ENCODE assay signal across 32 cellular contexts in genomic region chr3:151109401-151109800, GRCh38. TPM values are rescaled to one million over a fixed set of nuclear protein-coding genes. Genes with fewer than 3 reads are reported as not detected.
"Had no signal": no experiment of that assay in that cellular context is flagged by ENCODE, and none has a peak within 500 bp of the region (broad histone marks: within the 10 kb centered on the region; RNA-seq: fewer than 3 reads in every experiment).

No MANE protein-coding gene starts in this region.

- H3K4me1 ChIP-seq: SJCRH30 had no signal

- H3K9me3 ChIP-seq: MG63, SK-N-SH had no signal

- H3K9me3 Mint-ChIP-seq: activated naive CD4-positive, alpha-beta T cell treated with anti-CD3 and anti-CD28 coated beads, Interleukin-2, amount 50 U/mL, for 72 hours; activated naive CD8-positive, alpha-beta T cell treated with anti-CD3 and anti-CD28 coated beads, Interleukin-2, amount 50 U/mL, for 24 hours; activated T-cell treated with anti-CD3 and anti-CD28 coated beads, Interleukin-2, amount 50 U/mL, for 24 hours; activated T-helper 1 cell treated with anti-CD3 and anti-CD28 coated beads, Interleukin-12 subunit alpha, Interleukin-12 subunit beta, Interleukin-2, Interleukin-4 antibody, amounts not matched to agents 30 ng/mL and 10 ng/mL and 1 ng/mL, durations not matched to agents 14 hours and 24 hours and 36 hours; IgD-negative memory B cell had no signal

- H3K27me3 ChIP-seq: brain microvascular endothelial cell, cardiac muscle cell, SJCRH30 had no signal

- H3K4me3 ChIP-seq: cardiac muscle cell, MG63, SJCRH30 had no signal

- H3K4me3 Mint-ChIP-seq: activated CD8-positive, alpha-beta T cell treated with anti-CD3 and anti-CD28 coated beads, Interleukin-2, amount 10 ng/mL, durations not matched to agents 7 days and 5 days; activated naive CD8-positive, alpha-beta T cell treated with anti-CD3 and anti-CD28 coated beads, Interleukin-2, amount 50 U/mL, for 24 hours; activated T-cell treated with anti-CD3 and anti-CD28 coated beads, Interleukin-2, amount 50 U/mL, for 24 hours; activated T-helper 1 cell treated with anti-CD3 and anti-CD28 coated beads, Interleukin-12 subunit alpha, Interleukin-12 subunit beta, Interleukin-2, Interleukin-4 antibody, amounts not matched to agents 30 ng/mL and 10 ng/mL and 1 ng/mL, durations not matched to agents 14 hours and 24 hours and 36 hours; IgD-negative memory B cell had no signal

- H3K36me3 ChIP-seq: brain microvascular endothelial cell, cardiac muscle cell, MG63, SJCRH30, WERI-Rb-1 had no signal

- H3K36me3 Mint-ChIP-seq: activated naive CD4-positive, alpha-beta T cell treated with anti-CD3 and anti-CD28 coated beads, Interleukin-2, amount 50 U/mL, for 72 hours had no signal

- ATAC-seq: activated CD4-positive, CD25-positive, alpha-beta regulatory T cell treated with anti-CD3 and anti-CD28 coated beads, Interleukin-2, amount 50 U/mL, for 24 hours; activated CD8-positive, alpha-beta T cell treated with anti-CD3 and anti-CD28 coated beads, Interleukin-2, amount 10 ng/mL, durations not matched to agents 7 days and 5 days; activated naive CD4-positive, alpha-beta T cell treated with anti-CD3 and anti-CD28 coated beads, Interleukin-2, amount 50 U/mL, for 72 hours; activated naive CD8-positive, alpha-beta T cell treated with anti-CD3 and anti-CD28 coated beads, Interleukin-2, amount 50 U/mL, for 24 hours; Panc1; Right ventricle myocardium inferior had no signal

- H3K9me2 ChIP-seq: SK-N-SH had no signal

- H3K9ac ChIP-seq: SK-N-SH had no signal

- H3K4me2 ChIP-seq: SK-N-SH had no signal

- H3K27ac Mint-ChIP-seq: activated CD8-positive, alpha-beta T cell treated with anti-CD3 and anti-CD28 coated beads, Interleukin-2, amount 10 ng/mL, durations not matched to agents 7 days and 5 days; activated naive CD4-positive, alpha-beta T cell treated with anti-CD3 and anti-CD28 coated beads, Interleukin-2, amount 50 U/mL, for 72 hours; activated naive CD8-positive, alpha-beta T cell treated with anti-CD3 and anti-CD28 coated beads, Interleukin-2, amount 50 U/mL, for 24 hours; activated T-cell treated with anti-CD3 and anti-CD28 coated beads, Interleukin-2, amount 50 U/mL, for 24 hours; activated T-helper 1 cell treated with anti-CD3 and anti-CD28 coated beads, Interleukin-12 subunit alpha, Interleukin-12 subunit beta, Interleukin-2, Interleukin-4 antibody, amounts not matched to agents 30 ng/mL and 10 ng/mL and 1 ng/mL, durations not matched to agents 14 hours and 24 hours and 36 hours; IgD-negative memory B cell had no signal

- H3K4me1 Mint-ChIP-seq: activated naive CD8-positive, alpha-beta T cell treated with anti-CD3 and anti-CD28 coated beads, Interleukin-2, amount 50 U/mL, for 24 hours; IgD-negative memory B cell had no signal

- DNase-seq: activated CD4-positive, alpha-beta T cell treated with anti-CD3 and anti-CD28 coated beads for 4 hours; activated CD4-positive, alpha-beta T cell treated with anti-CD3 and anti-CD28 coated beads, Interleukin-2, amount 50 U/mL, for 4 hours; activated CD8-positive, alpha-beta memory T cell treated with anti-CD3 and anti-CD28 coated beads, Interleukin-2, amount 50 U/mL, for 48 hours; activated CD8-positive, alpha-beta T cell treated with anti-CD3 and anti-CD28 coated beads, Interleukin-2, amount 10 ng/mL, durations not matched to agents 7 days and 5 days; activated effector memory CD4-positive, alpha-beta T cell treated with Interleukin-2 at 50 U/mL for 16 hours; activated naive CD4-positive, alpha-beta T cell; activated naive CD8-positive, alpha-beta T cell treated with anti-CD3 and anti-CD28 coated beads, Interleukin-2, amount 50 U/mL, for 24 hours; activated T-cell treated with anti-CD3 and anti-CD28 coated beads, Interleukin-2, amount 50 U/mL, for 24 hours; amygdala; brain microvascular endothelial cell; KG1; MG63; MV-4-11; NCI-H1092 treated with DMSO at 0.1 percent for 48 hours; NCI-H1436 treated with DMSO at 0.1 percent for 48 hours; NCI-H187 treated with DMSO at 0.1 percent for 48 hours; NCI-H2081 treated with DMSO at 0.1 percent for 48 hours; NCI-H446 treated with DMSO at 0.1 percent for 48 hours; NCI-H524 treated with DMSO at 0.1 percent for 48 hours; NCI-H748 treated with DMSO at 0.1 percent for 48 hours; RPMI8226; SJCRH30; SK-N-SH; T-helper 1 cell; WERI-Rb-1 had no signal

- H3K27ac ChIP-seq: brain microvascular endothelial cell, cardiac muscle cell, SJCRH30, WERI-Rb-1 had no signal

RNA-seq across cellular contexts. Expression of gene MED12L, which starts 23.9 kb away (rescaled TPM):
- total RNA-seq: SJCRH30 had no signal
